Comparison of ENCODE assay signal across 8 cellular contexts in genomic region chr11:14454861-14455632, GRCh38. TPM values are rescaled to one million over a fixed set of nuclear protein-coding genes. Genes with fewer than 3 reads are reported as not detected.
A peak's percentile ranks its signal among the peaks of the same experiment; 100 is the strongest.
DNase-seq lines count a peak whose midpoint lies in the region; ATAC-seq and TF ChIP-seq lines count a peak whose summit lies in the region.

No MANE protein-coding gene starts in this region.

- ATAC-seq in GM21723 (IDR thresholded peaks at IDR 0.05; ENCODE audit: unreplicated experiment) (no peak), HG03354 (IDR thresholded peaks at IDR 0.05; ENCODE audit: poor library complexity, severe bottlenecking, unreplicated experiment) (no peak)

- H3K27ac Mint-ChIP-seq in endothelial cell (ENCODE audit: unreplicated experiment) (no peak overlapping the region), mesothelial cell of epicardium (peak overlapping the region; percentile 14)
- no peak overlapping the region for H3K27ac Mint-ChIP-seq in activated T-helper 1 cell treated with anti-CD3 and anti-CD28 coated beads, Interleukin-12 subunit alpha, Interleukin-12 subunit beta, Interleukin-2, Interleukin-4 antibody, amounts not matched to agents 30 ng/mL and 10 ng/mL and 1 ng/mL, durations not matched to agents 14 hours and 24 hours and 36 hours

- H3K27ac ChIP-seq in 22Rv1 = no peak overlapping the region

- no peaks in the 10 kb centered on the region for H3K4me1 Mint-ChIP-seq in endothelial cell (ENCODE audit: unreplicated experiment)
- no peaks in the 10 kb centered on the region for H3K4me1 Mint-ChIP-seq in mesothelial cell of epicardium
- no peaks in the 10 kb centered on the region for H3K4me1 Mint-ChIP-seq in activated T-helper 1 cell treated with anti-CD3 and anti-CD28 coated beads, Interleukin-12 subunit alpha, Interleukin-12 subunit beta, Interleukin-2, Interleukin-4 antibody, amounts not matched to agents 30 ng/mL and 10 ng/mL and 1 ng/mL, durations not matched to agents 14 hours and 24 hours and 36 hours (ENCODE audit: low read depth)

- H3K4me3 Mint-ChIP-seq in endothelial cell (ENCODE audit: unreplicated experiment) (no peak overlapping the region), mesothelial cell of epicardium (no peak overlapping the region)
- H3K4me3 Mint-ChIP-seq in activated T-helper 1 cell treated with anti-CD3 and anti-CD28 coated beads, Interleukin-12 subunit alpha, Interleukin-12 subunit beta, Interleukin-2, Interleukin-4 antibody, amounts not matched to agents 30 ng/mL and 10 ng/mL and 1 ng/mL, durations not matched to agents 14 hours and 24 hours and 36 hours = no peak overlapping the region

- DNase-seq in GM03348 (ENCODE audit: low spot score) (peak; percentile 45), NOMO-1 treated with dmso at 0.1 percent for 144 hours (lab: John Stamatoyannopoulos, UW; ENCODE audit: unreplicated experiment) (peak; percentile 6), endothelial cell (ENCODE audit: low spot score) (no peak), mesothelial cell of epicardium (ENCODE audit: low spot score in 2 of 2, unreplicated experiment in 2 of 2) (no peak)
- DNase-seq in activated T-helper 1 cell treated with anti-CD3 and anti-CD28 coated beads, Interleukin-12 subunit alpha, Interleukin-12 subunit beta, Interleukin-2, Interleukin-4 antibody, amounts not matched to agents 30 ng/mL and 10 ng/mL and 1 ng/mL, durations not matched to agents 14 hours and 24 hours and 36 hours (ENCODE audit: low spot score) = no peak

- peaks cover 13% of the 10 kb centered on the region for H3K36me3 Mint-ChIP-seq in endothelial cell (ENCODE audit: low read depth, unreplicated experiment)
- peaks cover 26% of the 10 kb centered on the region for H3K36me3 Mint-ChIP-seq in mesothelial cell of epicardium
- H3K36me3 Mint-ChIP-seq in activated T-helper 1 cell treated with anti-CD3 and anti-CD28 coated beads, Interleukin-12 subunit alpha, Interleukin-12 subunit beta, Interleukin-2, Interleukin-4 antibody, amounts not matched to agents 30 ng/mL and 10 ng/mL and 1 ng/mL, durations not matched to agents 14 hours and 24 hours and 36 hours (ENCODE audit: low read depth) = peaks cover 27% of the 10 kb centered on the region

- intact Hi-C loops in activated T-helper 1 cell treated with anti-CD3 and anti-CD28 coated beads, Interleukin-12 subunit alpha, Interleukin-12 subunit beta, Interleukin-2, Interleukin-4 antibody, amounts not matched to agents 30 ng/mL and 10 ng/mL and 1 ng/mL, durations not matched to agents 14 hours and 24 hours and 36 hours (cut with micrococcal nuclease) = loop anchor here (1.0 to 10.0 kb wide), 5 partner anchors 73 to 680 kb away; partner anchors contain the start of gene RRAS2

- TF ChIP-seq CTCF in 22Rv1 (IDR thresholded peaks at IDR 0.05) (peak; percentile 80), endothelial cell (IDR thresholded peaks at IDR 0.05; ENCODE audit: unreplicated experiment) (peak; percentile 66), mesothelial cell of epicardium (IDR thresholded peaks at IDR 0.05; ENCODE audit: unreplicated experiment) (peak; percentile 26)

- H3K9me3 Mint-ChIP-seq in endothelial cell (ENCODE audit: unreplicated experiment) (no peaks in the 10 kb centered on the region), mesothelial cell of epicardium (no peaks in the 10 kb centered on the region)
- no peaks in the 10 kb centered on the region for H3K9me3 Mint-ChIP-seq in activated T-helper 1 cell treated with anti-CD3 and anti-CD28 coated beads, Interleukin-12 subunit alpha, Interleukin-12 subunit beta, Interleukin-2, Interleukin-4 antibody, amounts not matched to agents 30 ng/mL and 10 ng/mL and 1 ng/mL, durations not matched to agents 14 hours and 24 hours and 36 hours

- H3K27me3 Mint-ChIP-seq in endothelial cell (ENCODE audit: unreplicated experiment) = no peaks in the 10 kb centered on the region
- no peaks in the 10 kb centered on the region for H3K27me3 Mint-ChIP-seq in mesothelial cell of epicardium (ENCODE audit: low read depth)
- no peaks in the 10 kb centered on the region for H3K27me3 Mint-ChIP-seq in activated T-helper 1 cell treated with anti-CD3 and anti-CD28 coated beads, Interleukin-12 subunit alpha, Interleukin-12 subunit beta, Interleukin-2, Interleukin-4 antibody, amounts not matched to agents 30 ng/mL and 10 ng/mL and 1 ng/mL, durations not matched to agents 14 hours and 24 hours and 36 hours (ENCODE audit: insufficient read depth)

RNA-seq across cellular contexts. Expression of gene COPB1, which starts 44.6 kb away (rescaled TPM):
- total RNA-seq in endothelial cell (ENCODE audit: unreplicated experiment) (132 TPM), mesothelial cell of epicardium (108 to 116 TPM (median 112 TPM) in 3 replicates)
- 94.8 and 101 TPM in 2 replicates for total RNA-seq in activated T-helper 1 cell treated with anti-CD3 and anti-CD28 coated beads, Interleukin-12 subunit alpha, Interleukin-12 subunit beta, Interleukin-2, Interleukin-4 antibody, amounts not matched to agents 30 ng/mL and 10 ng/mL and 1 ng/mL, durations not matched to agents 14 hours and 24 hours and 36 hours

Comparison
In these comparisons a context has a peak if more than half of its experiments do, and no peak if none do; other contexts are left out.
1. CTCF ChIP-seq: peak in every context shown above with its lines; median percentile 80 in 22Rv1; 66 in endothelial cell; 26 in mesothelial cell of epicardium.
2. DNase-seq: peak in GM03348 (single experiment) and NOMO-1 treated with dmso at 0.1 percent for 144 hours (single experiment); none in endothelial cell (single experiment), mesothelial cell of epicardium (0 of 2) and activated T-helper 1 cell treated with anti-CD3 and anti-CD28 coated beads, Interleukin-12 subunit alpha, Interleukin-12 subunit beta, Interleukin-2, Interleukin-4 antibody, amounts not matched to agents 30 ng/mL and 10 ng/mL and 1 ng/mL, durations not matched to agents 14 hours and 24 hours and 36 hours (single experiment).